Comparison of ENCODE assay signal across 1 cellular context in the genomic region with DNA sequence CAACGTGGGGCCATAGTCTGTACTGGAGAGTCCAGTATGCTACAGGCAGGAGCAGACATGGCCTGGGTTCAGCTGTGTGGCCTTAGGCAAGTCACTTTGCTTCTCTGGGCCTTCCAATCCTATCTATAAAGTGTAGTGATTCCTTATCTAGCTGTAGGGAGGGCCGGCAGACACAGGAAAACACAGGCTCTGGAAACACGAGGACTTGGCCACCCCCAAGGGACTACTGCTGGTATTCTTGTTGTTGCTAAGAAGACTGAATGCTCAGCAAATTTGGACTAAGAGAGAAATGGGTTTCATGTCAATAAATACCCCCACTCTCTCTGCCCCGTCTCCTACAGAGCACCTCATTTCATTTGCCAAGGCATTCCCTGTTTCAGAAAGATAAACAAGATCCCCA.
TF ChIP-seq lines count a peak whose summit lies in the region.

No MANE protein-coding gene starts in this region.

TF ChIP-seq in IMR-90, 13 proteins besides CTCF, POLR2A, EP300 and RAD21 (continued from another document):
- TF ChIP-seq RCOR1 (IDR thresholded peaks at IDR 0.05; ENCODE audit: insufficient replicate concordance, low read length) = no peak
TF ChIP-seq in IMR-90: peak in this region for 0.
